ENCODE assay signal across 21 cellular contexts in genomic region chr15:70253461-70254156, GRCh38.
"Had no signal": no experiment of that assay in that cellular context is flagged by ENCODE, and none has a peak within 500 bp of the region (broad histone marks: within the 10 kb centered on the region; RNA-seq: fewer than 3 reads in every experiment).

No MANE protein-coding gene starts in this region.

- H3K9me3 Mint-ChIP-seq: activated CD4-positive, alpha-beta memory T cell treated with anti-CD3 and anti-CD28 coated beads for 36 hours; activated CD4-positive, alpha-beta T cell treated with anti-CD3 and anti-CD28 coated beads, Interleukin-2, amount 10 ng/mL, durations not matched to agents 7 days and 5 days; activated naive CD4-positive, alpha-beta T cell treated with anti-CD3 and anti-CD28 coated beads, Interleukin-2, amount 10 ng/mL, durations not matched to agents 7 days and 5 days; activated T-cell treated with anti-CD3 and anti-CD28 coated beads, Interleukin-2, amount 50 U/mL, for 72 hours; activated T-helper 2 cell treated with anti-CD3 and anti-CD28 coated beads, Interferon-gamma antibody, Interleukin-2, Interleukin-4, amounts not matched to agents 10 μg/mL and 5 μg/mL and 100 μg/mL, durations not matched to agents 14 hours and 24 hours and 36 hours had no signal

- H3K4me1 ChIP-seq: SJSA1 had no signal

- H3K27ac Mint-ChIP-seq: activated CD4-positive, alpha-beta memory T cell treated with anti-CD3 and anti-CD28 coated beads for 36 hours; activated CD4-positive, alpha-beta T cell treated with anti-CD3 and anti-CD28 coated beads, Interleukin-2, amount 10 ng/mL, durations not matched to agents 7 days and 5 days; activated naive CD4-positive, alpha-beta T cell treated with anti-CD3 and anti-CD28 coated beads, Interleukin-2, amount 10 ng/mL, durations not matched to agents 7 days and 5 days; activated T-cell treated with anti-CD3 and anti-CD28 coated beads, Interleukin-2, amount 50 U/mL, for 72 hours; activated T-helper 2 cell treated with anti-CD3 and anti-CD28 coated beads, Interferon-gamma antibody, Interleukin-2, Interleukin-4, amounts not matched to agents 10 μg/mL and 5 μg/mL and 100 μg/mL, durations not matched to agents 14 hours and 24 hours and 36 hours had no signal

- H3K36me3 Mint-ChIP-seq: activated CD4-positive, alpha-beta memory T cell treated with anti-CD3 and anti-CD28 coated beads for 36 hours; activated naive CD4-positive, alpha-beta T cell treated with anti-CD3 and anti-CD28 coated beads, Interleukin-2, amount 10 ng/mL, durations not matched to agents 7 days and 5 days had no signal

- DNase-seq: activated CD4-positive, alpha-beta memory T cell treated with anti-CD3 and anti-CD28 coated beads for 36 hours; activated CD4-positive, alpha-beta T cell treated with anti-CD3 and anti-CD28 coated beads, Interleukin-2, amount 10 ng/mL, durations not matched to agents 7 days and 5 days; activated CD4-positive, CD25-positive, alpha-beta regulatory T cell; activated gamma-delta T cell treated with Interleukin-2 at 50 U/mL for 16 hours; activated naive CD4-positive, alpha-beta T cell treated with anti-CD3 and anti-CD28 coated beads, Interleukin-2, amount 10 ng/mL, durations not matched to agents 7 days and 5 days; activated T-cell treated with anti-CD3 and anti-CD28 coated beads, Interleukin-2, amount 50 U/mL, for 72 hours; caudate nucleus; KBM-7; NCI-H1092; NCI-H1930; NCI-H345; NCI-H510A; NCI-H526 treated with DMSO at 0.1 percent for 48 hours; NK-92 treated with Interleukin-12 subunit alpha and Interleukin-12 subunit beta, amount 100 ng/mL, for 24 hours; SHP77; T-helper 2 cell; T1000 had no signal

- H3K4me3 Mint-ChIP-seq: activated CD4-positive, alpha-beta memory T cell treated with anti-CD3 and anti-CD28 coated beads for 36 hours; activated CD4-positive, alpha-beta T cell treated with anti-CD3 and anti-CD28 coated beads, Interleukin-2, amount 10 ng/mL, durations not matched to agents 7 days and 5 days; activated naive CD4-positive, alpha-beta T cell treated with anti-CD3 and anti-CD28 coated beads, Interleukin-2, amount 10 ng/mL, durations not matched to agents 7 days and 5 days; activated T-cell treated with anti-CD3 and anti-CD28 coated beads, Interleukin-2, amount 50 U/mL, for 72 hours had no signal

- H3K4me3 ChIP-seq: breast epithelium, Peyer's patch, SJSA1 had no signal

- H3K27me3 ChIP-seq: breast epithelium, Peyer's patch, SJSA1 had no signal

- H3K9me3 ChIP-seq: breast epithelium, Peyer's patch, SJSA1 had no signal

- H3K27ac ChIP-seq: breast epithelium, Peyer's patch, SJSA1 had no signal

- H3K36me3 ChIP-seq: breast epithelium, Peyer's patch, SJSA1 had no signal
